Comparison of ENCODE assay signal across 16 cellular contexts in genomic region chr18:74084184-74084583, GRCh38.
"Had no signal": no experiment of that assay in that cellular context is flagged by ENCODE, and none has a peak within 500 bp of the region (broad histone marks: within the 10 kb centered on the region; RNA-seq: fewer than 3 reads in every experiment).

No MANE protein-coding gene starts in this region.

- H3K27me3 Mint-ChIP-seq: activated CD4-positive, alpha-beta T cell treated with anti-CD3 and anti-CD28 coated beads for 36 hours; naive thymus-derived CD8-positive, alpha-beta T cell had no signal

- H3K27ac Mint-ChIP-seq: progenitor cell of endocrine pancreas had no signal

- DNase-seq: activated CD4-positive, alpha-beta T cell treated with anti-CD3 and anti-CD28 coated beads for 36 hours; activated CD8-positive, alpha-beta T cell treated with anti-CD3 and anti-CD28 coated beads, Interleukin-2, amount 10 ng/mL, durations not matched to agents 7 days and 5 days; activated naive CD4-positive, alpha-beta T cell treated with Interleukin-2 at 50 U/mL for 16 hours; esophagus squamous epithelium; foreskin fibroblast; left cardiac atrium; lower lobe of right lung; naive thymus-derived CD8-positive, alpha-beta T cell; occipital lobe; stimulated activated CD4-positive, alpha-beta T cell treated with anti-CD3 and anti-CD28 coated beads, Interleukin-2, amount 100 ng/mL, for 24 hours had no signal

- H3K4me3 ChIP-seq: cardiac muscle cell, esophagus squamous epithelium, lower lobe of right lung, suprapubic skin, upper lobe of left lung had no signal

- H3K4me3 Mint-ChIP-seq: activated CD4-positive, alpha-beta T cell treated with anti-CD3 and anti-CD28 coated beads for 36 hours; activated CD8-positive, alpha-beta T cell treated with anti-CD3 and anti-CD28 coated beads, Interleukin-2, amount 10 ng/mL, durations not matched to agents 7 days and 5 days; activated T-helper 1 cell treated with anti-CD3 and anti-CD28 coated beads, Interleukin-12 subunit alpha, Interleukin-12 subunit beta, Interleukin-2, Interleukin-4 antibody, amounts not matched to agents 30 ng/mL and 10 ng/mL and 1 ng/mL, durations not matched to agents 14 hours and 24 hours and 36 hours had no signal

- ATAC-seq: activated CD4-positive, alpha-beta T cell treated with anti-CD3 and anti-CD28 coated beads for 36 hours; activated CD8-positive, alpha-beta T cell treated with anti-CD3 and anti-CD28 coated beads, Interleukin-2, amount 10 ng/mL, durations not matched to agents 7 days and 5 days; left cardiac atrium; lower lobe of right lung; naive thymus-derived CD8-positive, alpha-beta T cell; sciatic nerve had no signal

- H3K9me3 Mint-ChIP-seq: activated T-helper 1 cell treated with anti-CD3 and anti-CD28 coated beads, Interleukin-12 subunit alpha, Interleukin-12 subunit beta, Interleukin-2, Interleukin-4 antibody, amounts not matched to agents 30 ng/mL and 10 ng/mL and 1 ng/mL, durations not matched to agents 14 hours and 24 hours and 36 hours had no signal

- H3K9me3 ChIP-seq: esophagus squamous epithelium, lower lobe of right lung, suprapubic skin, upper lobe of left lung had no signal

- H3K27ac ChIP-seq: esophagus squamous epithelium, lower lobe of right lung, suprapubic skin, upper lobe of left lung had no signal

- H3K36me3 ChIP-seq: cardiac muscle cell, esophagus squamous epithelium, lower lobe of right lung, suprapubic skin, upper lobe of left lung had no signal

- H3K27me3 ChIP-seq: cardiac muscle cell, esophagus squamous epithelium, suprapubic skin, upper lobe of left lung had no signal

- H3K4me1 ChIP-seq: esophagus squamous epithelium, lower lobe of right lung, upper lobe of left lung had no signal
